Comparison of ENCODE assay signal across 1 cellular context in the genomic region with DNA sequence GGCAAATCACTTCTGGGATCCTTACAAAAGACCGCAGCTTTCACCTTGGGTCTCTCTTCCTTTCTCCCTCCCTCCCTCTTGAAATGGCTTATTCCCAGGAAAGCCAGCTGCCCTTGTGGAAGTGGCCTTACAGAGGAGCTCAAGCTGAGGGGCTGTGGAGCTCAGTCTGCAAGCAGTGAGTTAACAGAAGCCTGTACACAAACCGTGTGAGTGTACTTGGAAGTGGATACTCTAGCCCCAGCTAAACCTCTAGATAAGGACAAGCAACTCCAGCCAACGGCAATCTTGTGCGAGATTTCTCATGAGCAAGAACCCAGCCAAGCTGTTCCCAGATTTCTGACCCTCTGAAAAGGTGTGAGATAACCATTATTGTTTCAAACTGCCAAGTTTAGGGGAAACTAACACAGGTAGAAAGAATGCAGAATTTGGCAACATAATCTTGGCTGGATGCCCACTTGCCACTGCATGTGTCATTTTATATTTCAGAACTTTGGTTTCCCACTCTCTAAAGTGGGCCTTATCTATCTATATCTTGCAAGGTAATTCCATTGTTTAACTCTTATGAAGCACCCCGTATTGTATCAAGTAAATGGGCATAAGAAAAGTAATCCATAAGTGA.
TF ChIP-seq lines count a peak whose summit lies in the region.

No MANE protein-coding gene starts in this region.

TF ChIP-seq in GM23338, 12 proteins besides CTCF, POLR2A, EP300 and RAD21 (continued from another document):
- TF ChIP-seq, protein P1, sequence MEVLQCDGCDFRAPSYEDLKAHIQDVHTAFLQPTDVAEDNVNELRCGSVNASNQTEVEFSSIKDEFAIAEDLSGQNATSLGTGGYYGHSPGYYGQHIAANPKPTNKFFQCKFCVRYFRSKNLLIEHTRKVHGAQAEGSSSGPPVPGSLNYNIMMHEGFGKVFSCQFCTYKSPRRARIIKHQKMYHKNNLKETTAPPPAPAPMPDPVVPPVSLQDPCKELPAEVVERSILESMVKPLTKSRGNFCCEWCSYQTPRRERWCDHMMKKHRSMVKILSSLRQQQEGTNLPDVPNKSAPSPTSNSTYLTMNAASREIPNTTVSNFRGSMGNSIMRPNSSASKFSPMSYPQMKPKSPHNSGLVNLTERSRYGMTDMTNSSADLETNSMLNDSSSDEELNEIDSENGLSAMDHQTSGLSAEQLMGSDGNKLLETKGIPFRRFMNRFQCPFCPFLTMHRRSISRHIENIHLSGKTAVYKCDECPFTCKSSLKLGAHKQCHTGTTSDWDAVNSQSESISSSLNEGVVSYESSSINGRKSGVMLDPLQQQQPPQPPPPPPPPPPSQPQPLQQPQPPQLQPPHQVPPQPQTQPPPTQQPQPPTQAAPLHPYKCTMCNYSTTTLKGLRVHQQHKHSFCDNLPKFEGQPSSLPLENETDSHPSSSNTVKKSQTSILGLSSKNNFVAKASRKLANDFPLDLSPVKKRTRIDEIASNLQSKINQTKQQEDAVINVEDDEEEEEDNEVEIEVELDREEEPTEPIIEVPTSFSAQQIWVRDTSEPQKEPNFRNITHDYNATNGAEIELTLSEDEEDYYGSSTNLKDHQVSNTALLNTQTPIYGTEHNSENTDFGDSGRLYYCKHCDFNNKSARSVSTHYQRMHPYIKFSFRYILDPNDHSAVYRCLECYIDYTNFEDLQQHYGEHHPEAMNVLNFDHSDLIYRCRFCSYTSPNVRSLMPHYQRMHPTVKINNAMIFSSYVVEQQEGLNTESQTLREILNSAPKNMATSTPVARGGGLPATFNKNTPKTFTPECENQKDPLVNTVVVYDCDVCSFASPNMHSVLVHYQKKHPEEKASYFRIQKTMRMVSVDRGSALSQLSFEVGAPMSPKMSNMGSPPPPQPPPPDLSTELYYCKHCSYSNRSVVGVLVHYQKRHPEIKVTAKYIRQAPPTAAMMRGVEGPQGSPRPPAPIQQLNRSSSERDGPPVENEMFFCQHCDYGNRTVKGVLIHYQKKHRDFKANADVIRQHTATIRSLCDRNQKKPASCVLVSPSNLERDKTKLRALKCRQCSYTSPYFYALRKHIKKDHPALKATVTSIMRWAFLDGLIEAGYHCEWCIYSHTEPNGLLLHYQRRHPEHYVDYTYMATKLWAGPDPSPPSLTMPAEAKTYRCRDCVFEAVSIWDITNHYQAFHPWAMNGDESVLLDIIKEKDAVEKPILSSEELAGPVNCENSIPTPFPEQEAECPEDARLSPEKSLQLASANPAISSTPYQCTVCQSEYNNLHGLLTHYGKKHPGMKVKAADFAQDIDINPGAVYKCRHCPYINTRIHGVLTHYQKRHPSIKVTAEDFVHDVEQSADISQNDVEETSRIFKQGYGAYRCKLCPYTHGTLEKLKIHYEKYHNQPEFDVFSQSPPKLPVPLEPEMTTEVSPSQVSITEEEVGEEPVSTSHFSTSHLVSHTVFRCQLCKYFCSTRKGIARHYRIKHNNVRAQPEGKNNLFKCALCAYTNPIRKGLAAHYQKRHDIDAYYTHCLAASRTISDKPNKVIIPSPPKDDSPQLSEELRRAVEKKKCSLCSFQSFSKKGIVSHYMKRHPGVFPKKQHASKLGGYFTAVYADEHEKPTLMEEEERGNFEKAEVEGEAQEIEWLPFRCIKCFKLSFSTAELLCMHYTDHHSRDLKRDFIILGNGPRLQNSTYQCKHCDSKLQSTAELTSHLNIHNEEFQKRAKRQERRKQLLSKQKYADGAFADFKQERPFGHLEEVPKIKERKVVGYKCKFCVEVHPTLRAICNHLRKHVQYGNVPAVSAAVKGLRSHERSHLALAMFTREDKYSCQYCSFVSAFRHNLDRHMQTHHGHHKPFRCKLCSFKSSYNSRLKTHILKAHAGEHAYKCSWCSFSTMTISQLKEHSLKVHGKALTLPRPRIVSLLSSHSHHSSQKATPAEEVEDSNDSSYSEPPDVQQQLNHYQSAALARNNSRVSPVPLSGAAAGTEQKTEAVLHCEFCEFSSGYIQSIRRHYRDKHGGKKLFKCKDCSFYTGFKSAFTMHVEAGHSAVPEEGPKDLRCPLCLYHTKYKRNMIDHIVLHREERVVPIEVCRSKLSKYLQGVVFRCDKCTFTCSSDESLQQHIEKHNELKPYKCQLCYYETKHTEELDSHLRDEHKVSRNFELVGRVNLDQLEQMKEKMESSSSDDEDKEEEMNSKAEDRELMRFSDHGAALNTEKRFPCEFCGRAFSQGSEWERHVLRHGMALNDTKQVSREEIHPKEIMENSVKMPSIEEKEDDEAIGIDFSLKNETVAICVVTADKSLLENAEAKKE (CRISPR knock-in tag; IDR thresholded peaks at IDR 0.05), result no peak
- TF ChIP-seq, protein P2, sequence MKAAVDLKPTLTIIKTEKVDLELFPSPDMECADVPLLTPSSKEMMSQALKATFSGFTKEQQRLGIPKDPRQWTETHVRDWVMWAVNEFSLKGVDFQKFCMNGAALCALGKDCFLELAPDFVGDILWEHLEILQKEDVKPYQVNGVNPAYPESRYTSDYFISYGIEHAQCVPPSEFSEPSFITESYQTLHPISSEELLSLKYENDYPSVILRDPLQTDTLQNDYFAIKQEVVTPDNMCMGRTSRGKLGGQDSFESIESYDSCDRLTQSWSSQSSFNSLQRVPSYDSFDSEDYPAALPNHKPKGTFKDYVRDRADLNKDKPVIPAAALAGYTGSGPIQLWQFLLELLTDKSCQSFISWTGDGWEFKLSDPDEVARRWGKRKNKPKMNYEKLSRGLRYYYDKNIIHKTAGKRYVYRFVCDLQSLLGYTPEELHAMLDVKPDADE (IDR thresholded peaks at IDR 0.05), result no peak
- TF ChIP-seq NANOG (IDR thresholded peaks at IDR 0.05; ENCODE audit: borderline replicate concordance) (no peak), ZNF114 (CRISPR knock-in tag; IDR thresholded peaks at IDR 0.05) (no peak), ZNF331 (CRISPR knock-in tag; IDR thresholded peaks at IDR 0.05; ENCODE audit: low read depth) (no peak), STAT1 (IDR thresholded peaks at IDR 0.05; ENCODE audit: unreplicated experiment) (no peak), CREB1 (CRISPR knock-in tag; IDR thresholded peaks at IDR 0.05; ENCODE audit: low read depth) (no peak), JUNB (IDR thresholded peaks at IDR 0.05; ENCODE audit: unreplicated experiment) (no peak), EZH2phosphoT487 (IDR thresholded peaks at IDR 0.05; ENCODE audit: unreplicated experiment) (no peak), POLR2AphosphoS5 (IDR thresholded peaks at IDR 0.05; ENCODE audit: low read depth) (no peak)
- TF ChIP-seq, protein P3, sequence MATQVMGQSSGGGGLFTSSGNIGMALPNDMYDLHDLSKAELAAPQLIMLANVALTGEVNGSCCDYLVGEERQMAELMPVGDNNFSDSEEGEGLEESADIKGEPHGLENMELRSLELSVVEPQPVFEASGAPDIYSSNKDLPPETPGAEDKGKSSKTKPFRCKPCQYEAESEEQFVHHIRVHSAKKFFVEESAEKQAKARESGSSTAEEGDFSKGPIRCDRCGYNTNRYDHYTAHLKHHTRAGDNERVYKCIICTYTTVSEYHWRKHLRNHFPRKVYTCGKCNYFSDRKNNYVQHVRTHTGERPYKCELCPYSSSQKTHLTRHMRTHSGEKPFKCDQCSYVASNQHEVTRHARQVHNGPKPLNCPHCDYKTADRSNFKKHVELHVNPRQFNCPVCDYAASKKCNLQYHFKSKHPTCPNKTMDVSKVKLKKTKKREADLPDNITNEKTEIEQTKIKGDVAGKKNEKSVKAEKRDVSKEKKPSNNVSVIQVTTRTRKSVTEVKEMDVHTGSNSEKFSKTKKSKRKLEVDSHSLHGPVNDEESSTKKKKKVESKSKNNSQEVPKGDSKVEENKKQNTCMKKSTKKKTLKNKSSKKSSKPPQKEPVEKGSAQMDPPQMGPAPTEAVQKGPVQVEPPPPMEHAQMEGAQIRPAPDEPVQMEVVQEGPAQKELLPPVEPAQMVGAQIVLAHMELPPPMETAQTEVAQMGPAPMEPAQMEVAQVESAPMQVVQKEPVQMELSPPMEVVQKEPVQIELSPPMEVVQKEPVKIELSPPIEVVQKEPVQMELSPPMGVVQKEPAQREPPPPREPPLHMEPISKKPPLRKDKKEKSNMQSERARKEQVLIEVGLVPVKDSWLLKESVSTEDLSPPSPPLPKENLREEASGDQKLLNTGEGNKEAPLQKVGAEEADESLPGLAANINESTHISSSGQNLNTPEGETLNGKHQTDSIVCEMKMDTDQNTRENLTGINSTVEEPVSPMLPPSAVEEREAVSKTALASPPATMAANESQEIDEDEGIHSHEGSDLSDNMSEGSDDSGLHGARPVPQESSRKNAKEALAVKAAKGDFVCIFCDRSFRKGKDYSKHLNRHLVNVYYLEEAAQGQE (IDR thresholded peaks at IDR 0.05; ENCODE audit: unreplicated experiment), result no peak
